In the genomic region with DNA sequence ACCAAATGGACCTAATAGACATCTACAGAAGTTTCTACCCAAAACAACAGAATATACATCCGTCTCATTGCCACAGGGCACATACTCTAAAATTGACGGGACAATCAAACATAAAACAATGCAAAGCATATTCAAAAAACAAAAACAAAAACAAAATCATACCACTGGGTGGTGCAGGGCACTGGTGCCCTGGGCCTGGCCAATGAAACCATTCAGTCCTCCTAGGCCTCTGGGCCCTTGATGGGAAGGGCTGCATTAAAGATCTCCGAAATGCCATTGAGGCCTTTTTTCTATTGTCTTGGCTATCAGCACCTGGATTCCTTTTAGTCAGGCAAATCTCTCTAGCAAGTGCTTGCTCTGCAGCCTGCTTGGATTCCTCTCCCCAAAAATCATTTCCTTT, we compare ENCODE assay signal across 31 cellular contexts.
"Had no signal": no experiment of that assay in that cellular context is flagged by ENCODE, and none has a peak within 500 bp of the region (broad histone marks: within the 10 kb centered on the region; RNA-seq: fewer than 3 reads in every experiment).

No MANE protein-coding gene starts in this region.

- H3K4me1 Mint-ChIP-seq: endodermal cell; immature natural killer cell; naive thymus-derived CD4-positive, alpha-beta T cell; natural killer cell had no signal

- ATAC-seq: effector memory CD8-positive, alpha-beta T cell; esophagus mucosa; gastrocnemius medialis; heart right ventricle; left colon; left lobe of liver; lower lobe of right lung; naive thymus-derived CD4-positive, alpha-beta T cell; natural killer cell had no signal

- H3K27me3 Mint-ChIP-seq: effector memory CD8-positive, alpha-beta T cell; naive thymus-derived CD4-positive, alpha-beta T cell had no signal

- H3K4me3 Mint-ChIP-seq: effector memory CD8-positive, alpha-beta T cell; endodermal cell; immature natural killer cell; naive thymus-derived CD4-positive, alpha-beta T cell; natural killer cell had no signal

- H3K27ac Mint-ChIP-seq: effector memory CD8-positive, alpha-beta T cell; endodermal cell; immature natural killer cell; naive thymus-derived CD4-positive, alpha-beta T cell; natural killer cell had no signal

- FAIRE-seq: colon, endometrium, kidney had no signal

- H3K27me3 ChIP-seq: gastrocnemius medialis had no signal

- H3K4me1 ChIP-seq: esophagus squamous epithelium, gastrocnemius medialis, heart right ventricle, left ventricle myocardium inferior, lower lobe of right lung had no signal

- H3K36me3 ChIP-seq: esophagus squamous epithelium, gastrocnemius medialis, lower lobe of right lung had no signal

- H3K9me3 ChIP-seq: gastrocnemius medialis, lower lobe of right lung had no signal

- H3K36me3 Mint-ChIP-seq: natural killer cell had no signal

- H3K4me3 ChIP-seq: coronary artery, dorsolateral prefrontal cortex, esophagus squamous epithelium, gastrocnemius medialis, heart right ventricle, left ventricle myocardium inferior, lower lobe of right lung had no signal

- DNase-seq: dermis blood vessel endothelial cell; dorsolateral prefrontal cortex; effector CD4-positive, alpha-beta T cell; effector memory CD8-positive, alpha-beta T cell; endodermal cell; erythroblast; esophagus squamous epithelium; foreskin fibroblast; foreskin melanocyte; gastrocnemius medialis; glutamatergic neuron; head of caudate nucleus; heart right ventricle; hippocampal formation; immature natural killer cell; islet precursor cell; kidney; kidney glomerular epithelial cell; left colon; left ventricle myocardium inferior; lower lobe of right lung; mesenchymal stem cell; midbrain; naive thymus-derived CD4-positive, alpha-beta T cell; natural killer cell had no signal

- H3K27ac ChIP-seq: coronary artery, dorsolateral prefrontal cortex, epithelial cell of prostate, esophagus squamous epithelium, gastrocnemius medialis, heart right ventricle, left ventricle myocardium inferior, lower lobe of right lung had no signal
